ENCODE assay signal across 19 cellular contexts in the genomic region with DNA sequence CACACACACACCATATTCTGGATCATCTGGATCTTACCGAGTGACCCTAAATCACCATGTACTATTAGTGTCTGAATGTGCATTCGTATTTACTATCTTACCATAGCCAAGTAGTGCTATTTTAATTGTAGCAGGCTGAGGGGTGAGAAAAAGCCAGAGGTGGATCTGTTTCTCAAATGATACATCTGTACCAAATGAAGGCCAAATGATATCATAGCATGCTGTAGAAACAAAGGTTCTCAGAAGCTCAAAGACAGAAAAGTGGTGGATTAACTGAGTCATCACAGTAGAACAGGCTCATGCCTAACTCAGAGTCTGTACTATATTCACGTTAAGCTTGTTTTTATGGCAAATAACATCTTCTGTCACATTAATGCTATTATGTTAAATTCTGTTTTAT.
DNase-seq lines count a peak whose midpoint lies in the region; TF ChIP-seq lines count a peak whose summit lies in the region.
"Had no signal": no experiment of that assay in that cellular context is flagged by ENCODE, and none has a peak within 500 bp of the region (broad histone marks: within the 10 kb centered on the region; RNA-seq: fewer than 3 reads in every experiment).

No MANE protein-coding gene starts in this region.

- in situ Hi-C loops in astrocyte of the spinal cord (cut with HindIII; ENCODE audit: low sequenced_read_pairs), result no loop called here

- H3K27ac ChIP-seq in coronary artery, result no peak overlapping the region
- H3K27ac ChIP-seq: pancreas, upper lobe of right lung had no signal

- H3K4me3 ChIP-seq in astrocyte of the spinal cord (ENCODE audit: low read depth, low read length), result no peak overlapping the region
- H3K4me3 ChIP-seq in foreskin fibroblast (ENCODE audit: low read depth in 1 of 2, low read length in 2 of 2), result no peak overlapping the region
- no peak overlapping the region for H3K4me3 ChIP-seq in coronary artery
- H3K4me3 ChIP-seq: pancreas, upper lobe of right lung had no signal

- peak; percentile 12 for DNase-seq in AG20443 (ENCODE audit: low spot score)
- peak; percentile 3 for DNase-seq in GM04504 (ENCODE audit: low read depth)
- DNase-seq in astrocyte of the spinal cord (ENCODE audit: low read depth, low spot score), result peak; percentile 12
- DNase-seq in foreskin fibroblast, result peak; percentile 20 to 26
- DNase-seq in NCI-H2196 treated with DMSO at 0.1 percent for 48 hours (lab: John Stamatoyannopoulos, UW; ENCODE audit: unreplicated experiment), result no peak
- DNase-seq in coronary artery (ENCODE audit: low spot score), result no peak
- no peak for DNase-seq in DMS 273 (lab: John Stamatoyannopoulos, UW; ENCODE audit: unreplicated experiment)
- no peak for DNase-seq in Ammon's horn (ENCODE audit: low spot score)
- DNase-seq: activated CD4-positive, alpha-beta T cell treated with anti-CD3 and anti-CD28 coated beads, Interleukin-2, amount 50 U/mL, for 1 hour; activated naive CD8-positive, alpha-beta T cell treated with anti-CD3 and anti-CD28 coated beads, Interleukin-2, amount 10 ng/mL, durations not matched to agents 7 days and 5 days; effector CD8-positive, alpha-beta T cell; GF-D8; H7; mesendoderm; naive thymus-derived CD4-positive, alpha-beta T cell; NCI-H1417; NCI-H526; pancreas; upper lobe of right lung had no signal

- TF ChIP-seq CTCF in astrocyte of the spinal cord (IDR thresholded peaks at IDR 0.05; ENCODE audit: low read depth, low read length) (no peak), foreskin fibroblast (IDR thresholded peaks at IDR 0.05; ENCODE audit: low read depth, low read length) (no peak), coronary artery (IDR thresholded peaks at IDR 0.05) (no peak)

Comparison
In these comparisons a context has a peak if more than half of its experiments do, and no peak if none do; other contexts are left out.
1. DNase-seq: peak in AG20443 (single experiment), GM04504 (single experiment), astrocyte of the spinal cord (single experiment) and foreskin fibroblast (2 of 2); none in NCI-H2196 treated with DMSO at 0.1 percent for 48 hours (single experiment), coronary artery (single experiment), DMS 273 (single experiment) and Ammon's horn (single experiment).